In genomic region chr11:1303196-1303821, GRCh38 we compare ENCODE assay signal across 1 cellular context.
TF ChIP-seq lines count a peak whose summit lies in the region.

No MANE protein-coding gene starts in this region.

TF ChIP-seq in HepG2, 621 proteins besides CTCF, POLR2A, EP300 and RAD21 (continued from another document):
- TF ChIP-seq ZNF687 (CRISPR knock-in tag; IDR thresholded peaks at IDR 0.05) (peak; percentile 59), XRCC5 (optimal IDR thresholded peaks at IDR 0.05; ENCODE audit: low read length) (peak; percentile 58), HNRNPLL (IDR thresholded peaks at IDR 0.05; ENCODE audit: low read depth, low read length, poor library complexity, severe bottlenecking) (peak; percentile 28), ZNF781 (CRISPR knock-in tag; IDR thresholded peaks at IDR 0.05; ENCODE audit: borderline replicate concordance, not compliant biosample characterization) (no peak), SAFB2 (CRISPR knock-in tag; IDR thresholded peaks at IDR 0.05; ENCODE audit: borderline replicate concordance, low read depth) (0 out of 2 replicates have a peak, but pooled peaks have one; percentile 41), DMAP1 (CRISPR knock-in tag; IDR thresholded peaks at IDR 0.05) (0 out of 2 replicates have a peak, but pooled peaks have one; percentile 9)
